Comparison of ENCODE assay signal across 1 cellular context in the genomic region with DNA sequence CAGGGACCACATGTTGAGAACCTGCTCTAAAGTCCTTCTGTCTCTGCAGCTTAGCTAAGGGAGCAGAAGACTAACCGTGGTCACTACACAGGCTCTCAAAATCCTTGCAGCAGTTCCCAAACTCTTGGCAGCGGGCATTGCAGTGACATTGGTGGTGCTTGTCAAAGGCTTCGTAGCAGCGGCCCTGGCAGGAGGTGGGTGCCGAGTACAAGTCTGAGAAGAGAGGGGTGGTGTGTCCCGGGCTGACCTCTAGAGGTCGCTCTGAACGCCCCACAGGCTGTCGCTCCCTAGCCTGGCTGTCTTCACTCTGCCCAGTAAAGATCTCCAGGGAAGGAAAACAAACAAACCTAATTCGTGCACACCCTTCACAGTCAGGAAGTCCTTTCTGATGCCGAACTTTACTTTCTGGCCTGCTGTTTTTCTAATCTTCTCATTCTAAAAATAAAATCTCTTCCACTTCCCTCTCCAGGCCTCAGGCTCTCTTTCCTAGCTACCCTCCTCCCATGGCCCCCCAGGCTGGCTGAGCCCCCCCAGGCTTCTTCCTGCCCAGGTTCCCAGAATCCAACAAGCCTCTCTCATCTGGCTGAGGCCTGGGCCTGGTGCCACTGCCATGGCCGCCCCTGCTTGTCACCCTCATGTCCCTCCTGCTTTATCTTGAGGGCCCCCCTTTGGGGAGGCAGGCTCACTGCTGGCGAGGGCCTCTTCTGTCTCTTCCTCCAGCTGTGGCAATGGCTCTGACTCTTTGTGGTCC.
TF ChIP-seq lines count a peak whose summit lies in the region.

No MANE protein-coding gene starts in this region.

TF ChIP-seq in HEK293, 187 proteins besides CTCF, POLR2A, EP300 and RAD21 (continued from another document and continues in another):
- TF ChIP-seq, protein P1, sequence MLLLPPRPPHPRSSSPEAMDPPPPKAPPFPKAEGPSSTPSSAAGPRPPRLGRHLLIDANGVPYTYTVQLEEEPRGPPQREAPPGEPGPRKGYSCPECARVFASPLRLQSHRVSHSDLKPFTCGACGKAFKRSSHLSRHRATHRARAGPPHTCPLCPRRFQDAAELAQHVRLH (tag by site-specific recombination; IDR thresholded peaks at IDR 0.05): no peak
- TF ChIP-seq ZNF626 (tag by site-specific recombination; IDR thresholded peaks at IDR 0.05): no peak
- TF ChIP-seq, protein P2, sequence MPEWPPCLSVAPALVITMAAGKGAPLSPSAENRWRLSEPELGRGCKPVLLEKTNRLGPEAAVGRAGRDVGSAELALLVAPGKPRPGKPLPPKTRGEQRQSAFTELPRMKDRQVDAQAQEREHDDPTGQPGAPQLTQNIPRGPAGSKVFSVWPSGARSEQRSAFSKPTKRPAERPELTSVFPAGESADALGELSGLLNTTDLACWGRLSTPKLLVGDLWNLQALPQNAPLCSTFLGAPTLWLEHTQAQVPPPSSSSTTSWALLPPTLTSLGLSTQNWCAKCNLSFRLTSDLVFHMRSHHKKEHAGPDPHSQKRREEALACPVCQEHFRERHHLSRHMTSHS (tag by site-specific recombination; IDR thresholded peaks at IDR 0.05): no peak
- no peak for TF ChIP-seq ZNF555 (tag by site-specific recombination; conservative IDR thresholded peaks at IDR 0.05)
- TF ChIP-seq PRDM1 (tag by site-specific recombination; IDR thresholded peaks at IDR 0.05): peak; percentile 62
- no peak for TF ChIP-seq ZNF510 (tag by site-specific recombination; IDR thresholded peaks at IDR 0.05; ENCODE audit: insufficient replicate concordance)
- no peak; the same call in 1 of the 2 replicates for TF ChIP-seq ZNF600 (tag by site-specific recombination; IDR thresholded peaks at IDR 0.05)
- TF ChIP-seq, protein P3, sequence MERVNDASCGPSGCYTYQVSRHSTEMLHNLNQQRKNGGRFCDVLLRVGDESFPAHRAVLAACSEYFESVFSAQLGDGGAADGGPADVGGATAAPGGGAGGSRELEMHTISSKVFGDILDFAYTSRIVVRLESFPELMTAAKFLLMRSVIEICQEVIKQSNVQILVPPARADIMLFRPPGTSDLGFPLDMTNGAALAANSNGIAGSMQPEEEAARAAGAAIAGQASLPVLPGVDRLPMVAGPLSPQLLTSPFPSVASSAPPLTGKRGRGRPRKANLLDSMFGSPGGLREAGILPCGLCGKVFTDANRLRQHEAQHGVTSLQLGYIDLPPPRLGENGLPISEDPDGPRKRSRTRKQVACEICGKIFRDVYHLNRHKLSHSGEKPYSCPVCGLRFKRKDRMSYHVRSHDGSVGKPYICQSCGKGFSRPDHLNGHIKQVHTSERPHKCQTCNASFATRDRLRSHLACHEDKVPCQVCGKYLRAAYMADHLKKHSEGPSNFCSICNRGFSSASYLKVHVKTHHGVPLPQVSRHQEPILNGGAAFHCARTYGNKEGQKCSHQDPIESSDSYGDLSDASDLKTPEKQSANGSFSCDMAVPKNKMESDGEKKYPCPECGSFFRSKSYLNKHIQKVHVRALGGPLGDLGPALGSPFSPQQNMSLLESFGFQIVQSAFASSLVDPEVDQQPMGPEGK (tag by site-specific recombination; IDR thresholded peaks at IDR 0.05): peak; percentile 83
- peak; percentile 81 for TF ChIP-seq ZNF660 (tag by site-specific recombination; IDR thresholded peaks at IDR 0.05)
- no peak for TF ChIP-seq MEIS1 (CRISPR knock-in tag; IDR thresholded peaks at IDR 0.05; ENCODE audit: borderline replicate concordance)
- no peak for TF ChIP-seq OVOL3 (tag by site-specific recombination; IDR thresholded peaks at IDR 0.05)
- TF ChIP-seq ZNF571 (tag by site-specific recombination; IDR thresholded peaks at IDR 0.05): no peak
- no peak for TF ChIP-seq FEZF1 (tag by site-specific recombination; IDR thresholded peaks at IDR 0.05)
- TF ChIP-seq ZNF350 (tag by site-specific recombination; IDR thresholded peaks at IDR 0.05): no peak
- TF ChIP-seq, protein P4, sequence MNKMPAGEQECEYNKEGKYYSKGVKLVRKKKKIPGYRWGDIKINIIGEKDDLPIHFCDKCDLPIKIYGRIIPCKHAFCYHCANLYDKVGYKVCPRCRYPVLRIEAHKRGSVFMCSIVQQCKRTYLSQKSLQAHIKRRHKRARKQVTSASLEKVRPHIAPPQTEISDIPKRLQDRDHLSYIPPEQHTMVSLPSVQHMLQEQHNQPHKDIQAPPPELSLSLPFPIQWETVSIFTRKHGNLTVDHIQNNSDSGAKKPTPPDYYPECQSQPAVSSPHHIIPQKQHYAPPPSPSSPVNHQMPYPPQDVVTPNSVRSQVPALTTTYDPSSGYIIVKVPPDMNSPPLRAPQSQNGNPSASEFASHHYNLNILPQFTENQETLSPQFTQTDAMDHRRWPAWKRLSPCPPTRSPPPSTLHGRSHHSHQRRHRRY (tag by site-specific recombination; IDR thresholded peaks at IDR 0.05): no peak
- no peak for TF ChIP-seq ZNF114 (tag by site-specific recombination; IDR thresholded peaks at IDR 0.05)
- TF ChIP-seq ZNF792 (tag by site-specific recombination; IDR thresholded peaks at IDR 0.05): no peak
- TF ChIP-seq ZNF37A (tag by site-specific recombination; IDR thresholded peaks at IDR 0.05): no peak
- no peak for TF ChIP-seq HOXD13 (CRISPR knock-in tag; IDR thresholded peaks at IDR 0.05; ENCODE audit: borderline replicate concordance)
- no peak for TF ChIP-seq ZNF549 (tag by site-specific recombination; IDR thresholded peaks at IDR 0.05)
- TF ChIP-seq ZEB2 (tag by site-specific recombination; IDR thresholded peaks at IDR 0.05): no peak
- TF ChIP-seq, protein P5, sequence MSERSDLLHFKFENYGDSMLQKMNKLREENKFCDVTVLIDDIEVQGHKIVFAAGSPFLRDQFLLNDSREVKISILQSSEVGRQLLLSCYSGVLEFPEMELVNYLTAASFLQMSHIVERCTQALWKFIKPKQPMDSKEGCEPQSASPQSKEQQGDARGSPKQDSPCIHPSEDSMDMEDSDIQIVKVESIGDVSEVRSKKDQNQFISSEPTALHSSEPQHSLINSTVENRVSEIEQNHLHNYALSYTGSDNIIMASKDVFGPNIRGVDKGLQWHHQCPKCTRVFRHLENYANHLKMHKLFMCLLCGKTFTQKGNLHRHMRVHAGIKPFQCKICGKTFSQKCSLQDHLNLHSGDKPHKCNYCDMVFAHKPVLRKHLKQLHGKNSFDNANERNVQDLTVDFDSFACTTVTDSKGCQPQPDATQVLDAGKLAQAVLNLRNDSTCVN (tag by site-specific recombination; optimal IDR thresholded peaks at IDR 0.05): no peak
- TF ChIP-seq IKZF3 (tag by site-specific recombination; IDR thresholded peaks at IDR 0.05): peak; percentile 91
- TF ChIP-seq ZNF404 (tag by site-specific recombination; IDR thresholded peaks at IDR 0.05): no peak
- TF ChIP-seq ZNF175 (tag by site-specific recombination; IDR thresholded peaks at IDR 0.05): no peak
- no peak for TF ChIP-seq ZNF121 (tag by site-specific recombination; IDR thresholded peaks at IDR 0.05)
- TF ChIP-seq ZNF416 (tag by site-specific recombination; IDR thresholded peaks at IDR 0.05): no peak
- TF ChIP-seq ZNF274 (IDR thresholded peaks at IDR 0.05; ENCODE audit: low read length): no peak
- no peak for TF ChIP-seq ZNF274 (tag by site-specific recombination; IDR thresholded peaks at IDR 0.05; ENCODE audit: borderline replicate concordance)
- TF ChIP-seq ZNF169 (tag by site-specific recombination; IDR thresholded peaks at IDR 0.05): no peak
- TF ChIP-seq ZXDB (tag by site-specific recombination; IDR thresholded peaks at IDR 0.05): 0 out of 2 replicates have a peak, but pooled peaks have one; percentile 18
- TF ChIP-seq ZNF701 (tag by site-specific recombination; IDR thresholded peaks at IDR 0.05): no peak
- TF ChIP-seq ZNF558 (tag by site-specific recombination; IDR thresholded peaks at IDR 0.05): no peak
- no peak for TF ChIP-seq ZFP3 (tag by site-specific recombination; IDR thresholded peaks at IDR 0.05; ENCODE audit: low read depth)
- TF ChIP-seq GFI1B (tag by site-specific recombination; IDR thresholded peaks at IDR 0.05): no peak
- TF ChIP-seq ZNF785 (tag by site-specific recombination; IDR thresholded peaks at IDR 0.05): no peak
- TF ChIP-seq ZNF843 (tag by site-specific recombination; IDR thresholded peaks at IDR 0.05): no peak
- no peak for TF ChIP-seq ZFP41 (tag by site-specific recombination; IDR thresholded peaks at IDR 0.05; ENCODE audit: borderline replicate concordance)
- no peak for TF ChIP-seq SP3 (tag by site-specific recombination; IDR thresholded peaks at IDR 0.05)
- TF ChIP-seq ZNF354C (tag by site-specific recombination; IDR thresholded peaks at IDR 0.05; ENCODE audit: borderline replicate concordance, low read depth): no peak
- TF ChIP-seq, protein P6, sequence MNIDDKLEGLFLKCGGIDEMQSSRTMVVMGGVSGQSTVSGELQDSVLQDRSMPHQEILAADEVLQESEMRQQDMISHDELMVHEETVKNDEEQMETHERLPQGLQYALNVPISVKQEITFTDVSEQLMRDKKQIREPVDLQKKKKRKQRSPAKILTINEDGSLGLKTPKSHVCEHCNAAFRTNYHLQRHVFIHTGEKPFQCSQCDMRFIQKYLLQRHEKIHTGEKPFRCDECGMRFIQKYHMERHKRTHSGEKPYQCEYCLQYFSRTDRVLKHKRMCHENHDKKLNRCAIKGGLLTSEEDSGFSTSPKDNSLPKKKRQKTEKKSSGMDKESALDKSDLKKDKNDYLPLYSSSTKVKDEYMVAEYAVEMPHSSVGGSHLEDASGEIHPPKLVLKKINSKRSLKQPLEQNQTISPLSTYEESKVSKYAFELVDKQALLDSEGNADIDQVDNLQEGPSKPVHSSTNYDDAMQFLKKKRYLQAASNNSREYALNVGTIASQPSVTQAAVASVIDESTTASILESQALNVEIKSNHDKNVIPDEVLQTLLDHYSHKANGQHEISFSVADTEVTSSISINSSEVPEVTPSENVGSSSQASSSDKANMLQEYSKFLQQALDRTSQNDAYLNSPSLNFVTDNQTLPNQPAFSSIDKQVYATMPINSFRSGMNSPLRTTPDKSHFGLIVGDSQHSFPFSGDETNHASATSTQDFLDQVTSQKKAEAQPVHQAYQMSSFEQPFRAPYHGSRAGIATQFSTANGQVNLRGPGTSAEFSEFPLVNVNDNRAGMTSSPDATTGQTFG (tag by site-specific recombination; IDR thresholded peaks at IDR 0.05; ENCODE audit: borderline replicate concordance): no peak
- no peak for TF ChIP-seq ZNF221 (tag by site-specific recombination; IDR thresholded peaks at IDR 0.05; ENCODE audit: borderline replicate concordance)
- TF ChIP-seq ZNF292 (tag by site-specific recombination; IDR thresholded peaks at IDR 0.05; ENCODE audit: borderline replicate concordance, low read depth): no peak
- no peak for TF ChIP-seq ZNF621 (tag by site-specific recombination; IDR thresholded peaks at IDR 0.05)
- no peak for TF ChIP-seq ZNF10 (tag by site-specific recombination; IDR thresholded peaks at IDR 0.05)
- TF ChIP-seq ZNF529 (tag by site-specific recombination; IDR thresholded peaks at IDR 0.05; ENCODE audit: insufficient replicate concordance): no peak
- TF ChIP-seq ZNF223 (tag by site-specific recombination; IDR thresholded peaks at IDR 0.05): no peak
- TF ChIP-seq REPIN1 (tag by site-specific recombination; IDR thresholded peaks at IDR 0.05; ENCODE audit: low read depth): no peak
- TF ChIP-seq ZNF324 (tag by site-specific recombination; IDR thresholded peaks at IDR 0.05): no peak
- TF ChIP-seq HOXA7 (CRISPR knock-in tag; IDR thresholded peaks at IDR 0.05; ENCODE audit: borderline replicate concordance): no peak
- TF ChIP-seq ZNF623 (tag by site-specific recombination; IDR thresholded peaks at IDR 0.05): no peak
- TF ChIP-seq, protein P7, sequence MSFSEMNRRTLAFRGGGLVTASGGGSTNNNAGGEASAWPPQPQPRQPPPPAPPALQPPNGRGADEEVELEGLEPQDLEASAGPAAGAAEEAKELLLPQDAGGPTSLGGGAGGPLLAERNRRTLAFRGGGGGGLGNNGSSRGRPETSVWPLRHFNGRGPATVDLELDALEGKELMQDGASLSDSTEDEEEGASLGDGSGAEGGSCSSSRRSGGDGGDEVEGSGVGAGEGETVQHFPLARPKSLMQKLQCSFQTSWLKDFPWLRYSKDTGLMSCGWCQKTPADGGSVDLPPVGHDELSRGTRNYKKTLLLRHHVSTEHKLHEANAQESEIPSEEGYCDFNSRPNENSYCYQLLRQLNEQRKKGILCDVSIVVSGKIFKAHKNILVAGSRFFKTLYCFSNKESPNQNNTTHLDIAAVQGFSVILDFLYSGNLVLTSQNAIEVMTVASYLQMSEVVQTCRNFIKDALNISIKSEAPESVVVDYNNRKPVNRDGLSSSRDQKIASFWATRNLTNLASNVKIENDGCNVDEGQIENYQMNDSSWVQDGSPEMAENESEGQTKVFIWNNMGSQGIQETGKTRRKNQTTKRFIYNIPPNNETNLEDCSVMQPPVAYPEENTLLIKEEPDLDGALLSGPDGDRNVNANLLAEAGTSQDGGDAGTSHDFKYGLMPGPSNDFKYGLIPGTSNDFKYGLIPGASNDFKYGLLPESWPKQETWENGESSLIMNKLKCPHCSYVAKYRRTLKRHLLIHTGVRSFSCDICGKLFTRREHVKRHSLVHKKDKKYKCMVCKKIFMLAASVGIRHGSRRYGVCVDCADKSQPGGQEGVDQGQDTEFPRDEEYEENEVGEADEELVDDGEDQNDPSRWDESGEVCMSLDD (tag by site-specific recombination; IDR thresholded peaks at IDR 0.05): no peak
- no peak for TF ChIP-seq TCF7L2 (IDR thresholded peaks at IDR 0.05; ENCODE audit: borderline replicate concordance, low read depth, low read length)
- no peak for TF ChIP-seq ZNF302 (tag by site-specific recombination; IDR thresholded peaks at IDR 0.05; ENCODE audit: low read depth)
- TF ChIP-seq, protein P8, sequence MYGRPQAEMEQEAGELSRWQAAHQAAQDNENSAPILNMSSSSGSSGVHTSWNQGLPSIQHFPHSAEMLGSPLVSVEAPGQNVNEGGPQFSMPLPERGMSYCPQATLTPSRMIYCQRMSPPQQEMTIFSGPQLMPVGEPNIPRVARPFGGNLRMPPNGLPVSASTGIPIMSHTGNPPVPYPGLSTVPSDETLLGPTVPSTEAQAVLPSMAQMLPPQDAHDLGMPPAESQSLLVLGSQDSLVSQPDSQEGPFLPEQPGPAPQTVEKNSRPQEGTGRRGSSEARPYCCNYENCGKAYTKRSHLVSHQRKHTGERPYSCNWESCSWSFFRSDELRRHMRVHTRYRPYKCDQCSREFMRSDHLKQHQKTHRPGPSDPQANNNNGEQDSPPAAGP (tag by site-specific recombination; IDR thresholded peaks at IDR 0.05): peak; percentile 76
- TF ChIP-seq ZNF174 (tag by site-specific recombination; IDR thresholded peaks at IDR 0.05): no peak
- TF ChIP-seq ZSCAN16 (tag by site-specific recombination; IDR thresholded peaks at IDR 0.05): no peak
- no peak for TF ChIP-seq ZNF514 (tag by site-specific recombination; IDR thresholded peaks at IDR 0.05)
- TF ChIP-seq, protein P9, sequence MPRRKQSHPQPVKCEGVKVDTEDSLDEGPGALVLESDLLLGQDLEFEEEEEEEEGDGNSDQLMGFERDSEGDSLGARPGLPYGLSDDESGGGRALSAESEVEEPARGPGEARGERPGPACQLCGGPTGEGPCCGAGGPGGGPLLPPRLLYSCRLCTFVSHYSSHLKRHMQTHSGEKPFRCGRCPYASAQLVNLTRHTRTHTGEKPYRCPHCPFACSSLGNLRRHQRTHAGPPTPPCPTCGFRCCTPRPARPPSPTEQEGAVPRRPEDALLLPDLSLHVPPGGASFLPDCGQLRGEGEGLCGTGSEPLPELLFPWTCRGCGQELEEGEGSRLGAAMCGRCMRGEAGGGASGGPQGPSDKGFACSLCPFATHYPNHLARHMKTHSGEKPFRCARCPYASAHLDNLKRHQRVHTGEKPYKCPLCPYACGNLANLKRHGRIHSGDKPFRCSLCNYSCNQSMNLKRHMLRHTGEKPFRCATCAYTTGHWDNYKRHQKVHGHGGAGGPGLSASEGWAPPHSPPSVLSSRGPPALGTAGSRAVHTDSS (tag by site-specific recombination; IDR thresholded peaks at IDR 0.05): no peak
- peak; percentile 79 for TF ChIP-seq ZNF335 (tag by site-specific recombination; conservative IDR thresholded peaks at IDR 0.05)
- TF ChIP-seq YY2 (tag by site-specific recombination; IDR thresholded peaks at IDR 0.05): no peak
